ENCODE assay signal across 13 cellular contexts in genomic region chr4:117249333-117249732, GRCh38.
DNase-seq lines count a peak whose midpoint lies in the region; ATAC-seq and TF ChIP-seq lines count a peak whose summit lies in the region.
"Had no signal": no experiment of that assay in that cellular context is flagged by ENCODE, and none has a peak within 500 bp of the region (broad histone marks: within the 10 kb centered on the region; RNA-seq: fewer than 3 reads in every experiment).

No MANE protein-coding gene starts in this region.

- H3K4me1 ChIP-seq in tibial artery: no peaks in the 10 kb centered on the region

- DNase-seq in NCI-H2081 (lab: John Stamatoyannopoulos, UW) (no peak), RKO (ENCODE audit: low spot score) (no peak), tibial artery (no peak)
- DNase-seq: activated CD4-positive, alpha-beta T cell treated with anti-CD3 and anti-CD28 coated beads, Interleukin-2, amount 10 ng/mL, durations not matched to agents 7 days and 5 days; activated gamma-delta T cell; central memory CD4-positive, alpha-beta T cell; KG1; nucleus accumbens had no signal

- no peaks in the 10 kb centered on the region for H3K9me3 ChIP-seq in tibial artery

- no peak for TF ChIP-seq POLR2A in GM18505 (IDR thresholded peaks at IDR 0.05; ENCODE audit: borderline replicate concordance, extremely low read depth, insufficient read depth, insufficient read length)

- no peak overlapping the region for H3K4me3 ChIP-seq in tibial artery

- TF ChIP-seq CTCF in tibial artery (IDR thresholded peaks at IDR 0.05): no peak

- ATAC-seq in GM18505 (IDR thresholded peaks at IDR 0.05; ENCODE audit: unreplicated experiment): peak; percentile 92
- peak; percentile 92 for ATAC-seq in GM19467 (IDR thresholded peaks at IDR 0.05; ENCODE audit: unreplicated experiment)
- ATAC-seq in HG02840 (IDR thresholded peaks at IDR 0.05; ENCODE audit: low FRiP score, unreplicated experiment): peak; percentile 93
- ATAC-seq in HG03432 (IDR thresholded peaks at IDR 0.05; ENCODE audit: unreplicated experiment): peak; percentile 98
- no peak for ATAC-seq in SK-N-SH treated with all-trans-retinoic acid at 6 μM for 48 hours

- H3K27me3 ChIP-seq in tibial artery: no peaks in the 10 kb centered on the region

- no peaks in the 10 kb centered on the region for H3K36me3 ChIP-seq in tibial artery

- intact Hi-C loops in tibial artery (cut with DNase I; ENCODE audit: low total_unique reads): no loop called here

- H3K27ac ChIP-seq in tibial artery: no peak overlapping the region

TF ChIP-seq in SK-N-SH treated with all-trans-retinoic acid at 6 μM for 48 hours, 23 proteins besides CTCF, POLR2A, EP300 and RAD21:
- TF ChIP-seq OSR1 (CRISPR knock-in tag; IDR thresholded peaks at IDR 0.05): no peak
- no peak for TF ChIP-seq ZNF565 (CRISPR knock-in tag; conservative IDR thresholded peaks at IDR 0.05; ENCODE audit: low read depth)
- TF ChIP-seq ZFP3 (CRISPR knock-in tag; IDR thresholded peaks at IDR 0.05): no peak
- no peak for TF ChIP-seq TSHZ2 (CRISPR knock-in tag; IDR thresholded peaks at IDR 0.05)
- no peak for TF ChIP-seq CSRNP3 (CRISPR knock-in tag; IDR thresholded peaks at IDR 0.05)
- no peak for TF ChIP-seq CSDC2 (CRISPR knock-in tag; IDR thresholded peaks at IDR 0.05)
- no peak for TF ChIP-seq TCF4 (CRISPR knock-in tag; IDR thresholded peaks at IDR 0.05; ENCODE audit: borderline replicate concordance)
- no peak for TF ChIP-seq ZNF8 (CRISPR knock-in tag; IDR thresholded peaks at IDR 0.05)
- TF ChIP-seq PPARA (CRISPR knock-in tag; IDR thresholded peaks at IDR 0.05; ENCODE audit: borderline replicate concordance): no peak
- TF ChIP-seq GLIS3 (CRISPR knock-in tag; IDR thresholded peaks at IDR 0.05): no peak
- TF ChIP-seq ZFP30 (CRISPR knock-in tag; IDR thresholded peaks at IDR 0.05): no peak
- TF ChIP-seq CREB5 (CRISPR knock-in tag; IDR thresholded peaks at IDR 0.05; ENCODE audit: low read depth): no peak
- no peak for TF ChIP-seq ISL1 (CRISPR knock-in tag; IDR thresholded peaks at IDR 0.05)
- TF ChIP-seq TOX (CRISPR knock-in tag; IDR thresholded peaks at IDR 0.05; ENCODE audit: borderline replicate concordance): no peak
- no peak for TF ChIP-seq PATZ1 (CRISPR knock-in tag; IDR thresholded peaks at IDR 0.05; ENCODE audit: borderline replicate concordance)
- no peak for TF ChIP-seq POU6F1 (CRISPR knock-in tag; IDR thresholded peaks at IDR 0.05; ENCODE audit: borderline replicate concordance, low read depth)
- TF ChIP-seq BACH2 (CRISPR knock-in tag; IDR thresholded peaks at IDR 0.05; ENCODE audit: borderline replicate concordance): no peak
- TF ChIP-seq RARB (CRISPR knock-in tag; IDR thresholded peaks at IDR 0.05): no peak
- TF ChIP-seq ZNF70 (CRISPR knock-in tag; IDR thresholded peaks at IDR 0.05): no peak
